ENCODE assay signal across 12 cellular contexts in the genomic region with DNA sequence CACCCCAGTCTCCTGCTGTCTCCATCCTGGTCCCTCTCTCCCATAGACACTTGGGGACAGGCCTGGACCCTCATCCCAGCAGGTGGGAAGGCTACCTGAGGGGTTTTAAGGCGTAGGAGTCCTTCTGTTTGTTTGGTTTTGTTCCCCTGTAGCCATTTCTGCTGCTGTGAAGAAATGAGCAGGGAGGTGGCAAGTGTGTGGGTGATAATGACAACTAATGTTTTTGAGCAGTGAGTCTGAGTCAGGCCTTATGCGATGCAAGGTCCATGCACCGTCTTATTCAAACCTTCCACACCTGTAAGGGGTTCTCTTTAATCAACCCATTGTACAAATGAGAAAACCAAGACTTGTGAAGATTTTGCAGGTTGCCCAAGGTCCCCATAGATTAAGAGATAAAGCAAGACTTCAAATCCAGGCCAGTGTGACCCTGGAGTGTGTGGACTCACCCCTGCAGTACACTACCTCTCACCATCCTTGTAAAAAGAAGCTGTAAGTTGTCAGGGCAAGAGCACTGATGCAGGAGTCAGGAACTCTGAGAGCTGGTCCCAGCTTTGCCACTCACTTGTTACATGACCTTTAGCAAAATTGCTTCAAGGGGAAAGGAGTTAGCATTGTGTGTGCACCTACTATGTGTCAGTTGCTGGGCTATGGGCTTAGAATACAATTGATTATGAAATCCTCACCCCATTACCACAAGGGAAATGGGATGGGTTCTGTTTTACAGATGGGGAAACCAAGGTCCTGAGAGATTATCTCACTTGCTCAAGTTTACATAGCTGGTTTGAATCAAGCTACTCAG. TPM values are rescaled to one million over a fixed set of nuclear protein-coding genes. Genes with fewer than 3 reads are reported as not detected.
A peak's percentile ranks its signal among the peaks of the same experiment; 100 is the strongest.
DNase-seq lines count a peak whose midpoint lies in the region; ATAC-seq, FAIRE-seq and TF ChIP-seq lines count a peak whose summit lies in the region.
"Had no signal": no experiment of that assay in that cellular context is flagged by ENCODE, and none has a peak within 500 bp of the region (broad histone marks: within the 10 kb centered on the region; RNA-seq: fewer than 3 reads in every experiment).

No MANE protein-coding gene starts in this region.

- H3K9ac ChIP-seq in K562 (ENCODE audit: insufficient read depth in 1 of 2, low read depth in 2 of 2, low read length in 2 of 2), result no peak overlapping the region

- TF ChIP-seq RAD21 in K562 (CRISPR knock-in tag; conservative IDR thresholded peaks at IDR 0.05 in 1 of 2, IDR thresholded peaks at IDR 0.05 in 1 of 2), result no peak

- in situ Hi-C loops in K562 (cut with MboI), result no loop called here

- no peak overlapping the region for H3K4me3 Mint-ChIP-seq in activated CD4-positive, alpha-beta T cell treated with anti-CD3 and anti-CD28 coated beads for 36 hours
- H3K4me3 Mint-ChIP-seq: CD4-positive, CD25-positive, alpha-beta regulatory T cell; GM23338 had no signal

- POLR2A ChIA-PET in activated CD4-positive, alpha-beta T cell treated with anti-CD3 and anti-CD28 coated beads for 36 hours (lab: Charles Lee), result no interaction called here
- POLR2A ChIA-PET in K562 (lab: Yijun Ruan, JAX), result no interaction called here

- H3K27me3 Mint-ChIP-seq in activated CD4-positive, alpha-beta T cell treated with anti-CD3 and anti-CD28 coated beads for 36 hours, result no peaks in the 10 kb centered on the region
- H3K27me3 Mint-ChIP-seq: CD4-positive, CD25-positive, alpha-beta regulatory T cell had no signal

- ATAC-seq in activated CD4-positive, alpha-beta T cell treated with anti-CD3 and anti-CD28 coated beads for 36 hours, result peak; percentile 69
- ATAC-seq in left ventricle myocardium superior (no peak), K562 (no peak)

- WGBS in K562 (ENCODE audit: insufficient coverage, low coverage, missing lambda C conversion rate), result 4% methylated on average over 3 of the region's 3 CpGs

- peaks cover 81% of the 10 kb centered on the region for H3K4me1 ChIP-seq in left ventricle myocardium inferior
- H3K4me1 ChIP-seq in K562 (replicated peaks in 1 of 2; ENCODE audit: control insufficient read depth in 2 of 2, insufficient read depth in 2 of 2, low read length in 2 of 2), result peaks cover 0 to 4% of the 10 kb centered on the region in 2 experiments; a peak in 1 of 5 replicates

- H3K9me3 ChIP-seq in left ventricle myocardium inferior (replicated peaks) (no peaks in the 10 kb centered on the region), K562 (replicated peaks; ENCODE audit: control insufficient read depth, insufficient read depth, low read depth, low read length) (no peaks in the 10 kb centered on the region)

- no peak for TF ChIP-seq POLR2A in K562 (conservative IDR thresholded peaks at IDR 0.05)

- TF ChIP-seq EP300 in K562 (IDR thresholded peaks at IDR 0.05; ENCODE audit: low read length), result no peak

- H3K9me3 Mint-ChIP-seq in activated CD4-positive, alpha-beta T cell treated with anti-CD3 and anti-CD28 coated beads for 36 hours (ENCODE audit: low read depth), result no peaks in the 10 kb centered on the region
- H3K9me3 Mint-ChIP-seq: CD4-positive, CD25-positive, alpha-beta regulatory T cell; GM23338 had no signal

- H3K36me3 ChIP-seq in left ventricle myocardium inferior (peaks cover 18% of the 10 kb centered on the region), K562 (ENCODE audit: control insufficient read depth, insufficient read depth, low read length) (no peaks in the 10 kb centered on the region)

- H3K27ac ChIP-seq in left ventricle myocardium inferior (replicated peaks), result peak overlapping the region; percentile 88
- no peak overlapping the region for H3K27ac ChIP-seq in K562 (ENCODE audit: extremely low read depth, low read depth, low read length)
- H3K27ac ChIP-seq: 22Rv1 had no signal

- intact Hi-C loops in activated CD4-positive, alpha-beta T cell treated with anti-CD3 and anti-CD28 coated beads for 36 hours (cut with DNase I, micrococcal nuclease), result no loop called here
- intact Hi-C loops in left ventricle myocardium inferior (cut with micrococcal nuclease), result loop anchor here (10.0 kb wide), 1 partner anchor 56 kb away; no protein-coding TSS in a partner anchor
- intact Hi-C loops in left ventricle myocardium superior (cut with micrococcal nuclease), result no loop called here
- intact Hi-C loops in K562 (cut with micrococcal nuclease), result no loop called here

- H3K27me3 ChIP-seq in left ventricle myocardium inferior (ENCODE audit: low read depth) (no peaks in the 10 kb centered on the region), K562 (ENCODE audit: control insufficient read depth in 2 of 2, insufficient read depth in 2 of 2, low read length in 2 of 2) (peaks cover 20 to 49% of the 10 kb centered on the region in 2 experiments; a peak in 4 of 5 replicates)

- H3K36me3 Mint-ChIP-seq in activated CD4-positive, alpha-beta T cell treated with anti-CD3 and anti-CD28 coated beads for 36 hours (ENCODE audit: low read depth), result no peaks in the 10 kb centered on the region

- no peak for DNase-seq in activated CD4-positive, alpha-beta T cell treated with anti-CD3 and anti-CD28 coated beads for 36 hours
- no peak for DNase-seq in activated CD4-positive, alpha-beta T cell treated with anti-CD3 and anti-CD28 coated beads, Interleukin-2, amount 50 U/mL, for 48 hours
- no peak for DNase-seq in left ventricle myocardium inferior
- DNase-seq in left ventricle myocardium superior, result no peak
- no peak for DNase-seq in K562 (ENCODE audit: extremely low read depth in 1 of 4, low spot score in 3 of 4)
- no peak for DNase-seq in NCI-H524 (lab: John Stamatoyannopoulos, UW)
- DNase-seq in NCI-H526 treated with DMSO at 0.1 percent for 48 hours (lab: John Stamatoyannopoulos, UW), result no peak
- DNase-seq: IMR-90 had no signal

- H3K79me2 ChIP-seq in K562 (ENCODE audit: control insufficient read depth, insufficient read depth, low read length), result no peaks in the 10 kb centered on the region

- no peak for FAIRE-seq in K562 (lab: Jason Lieb, UNC)

- no peak overlapping the region for H2AFZ ChIP-seq in K562 (ENCODE audit: low read depth, low read length)
- H2AFZ ChIP-seq: GM23338 had no signal

- CTCF ChIA-PET in activated CD4-positive, alpha-beta T cell treated with anti-CD3 and anti-CD28 coated beads for 36 hours (lab: Charles Lee), result interaction anchor here (0.7 to 3.1 kb wide), 5 partner anchors 8 to 71 kb away, joined by 3 to 22 read pairs (median 4); no protein-coding TSS in a partner anchor
- CTCF ChIA-PET in K562 (lab: Yijun Ruan, JAX; ENCODE audit: low intra/inter-chr PET ratio), result no interaction called here

- BruUV-seq in K562 (replicated peaks; lab: Mats Ljungman, UMichigan), result no TSS peak

- H3K27ac Mint-ChIP-seq in activated CD4-positive, alpha-beta T cell treated with anti-CD3 and anti-CD28 coated beads for 36 hours, result peak overlapping the region; percentile 10
- H3K27ac Mint-ChIP-seq: GM23338 had no signal

- no peak overlapping the region for H3K4me3 ChIP-seq in left ventricle myocardium inferior
- H3K4me3 ChIP-seq in K562, result no peak overlapping the region
- H3K4me3 ChIP-seq: GM23338 had no signal

- H3K4me1 Mint-ChIP-seq in activated CD4-positive, alpha-beta T cell treated with anti-CD3 and anti-CD28 coated beads for 36 hours, result peaks cover 7% of the 10 kb centered on the region

- TF ChIP-seq CTCF in left ventricle myocardium inferior (IDR thresholded peaks at IDR 0.05; ENCODE audit: borderline replicate concordance), result no peak
- no peak for TF ChIP-seq CTCF in K562 (IDR thresholded peaks at IDR 0.05 in 2 of 3, conservative IDR thresholded peaks at IDR 0.05 in 1 of 3; ENCODE audit: insufficient read depth in 2 of 3, low read depth in 1 of 3, low read length in 3 of 3)

- no peaks in the 10 kb centered on the region for H4K20me1 ChIP-seq in K562 (replicated peaks; ENCODE audit: control insufficient read depth, insufficient read depth, low read length)

- no peaks in the 10 kb centered on the region for H3K9me1 ChIP-seq in K562 (ENCODE audit: control insufficient read depth, insufficient read depth, low read length)

- no peak overlapping the region for H3K4me2 ChIP-seq in K562 (ENCODE audit: insufficient read depth, low read length)
- H3K4me2 ChIP-seq: GM23338 had no signal

RNA-seq across cellular contexts. Expression of gene PCDH12, which starts 7.6 kb away (rescaled TPM):
- total RNA-seq in activated CD4-positive, alpha-beta T cell treated with anti-CD3 and anti-CD28 coated beads for 36 hours, result under 1 TPM; 0.70 to 0.80 TPM
- total RNA-seq in left ventricle myocardium inferior (7.6 TPM), left ventricle myocardium superior (11.1 TPM), K562 (2014; rRNA removed) (0.04 TPM in 1 of 2 replicates, not detected in the other), K562 (2014; rRNA removed; fragmentation: Illumina TruSeq; extraction: Trizol) (0.03 TPM in 1 of 2 replicates, not detected in the other), K562 (2015; rRNA removed; fragmentation: Illumina TruSeq; extraction: Trizol) (not detected in 2 replicates), K562 (2021) (0.04 TPM in 1 of 2 replicates, not detected in the other)
- not detected in 2 replicates for total RNA-seq in K562 (2011; cell fraction: chromatin; rRNA removed; ENCODE audit: low replicate concordance)
- under 0.01 TPM in 1 of 2 replicates, not detected in the other for total RNA-seq in K562 (2011; cell fraction: nucleolus; rRNA removed)
- not detected in 2 replicates for total RNA-seq in K562 (2011; cell fraction: nucleoplasm; rRNA removed)
- polyA plus RNA-seq in K562 (2011; rRNA removed) (not detected in 2 replicates), K562 (2014; fragmentation: Illumina TruSeq; extraction: Trizol) (0.01 and 0.03 TPM in 2 replicates), K562 (2014; fragmentation: Nextera tagmentation; extraction: Ambion mirVana) (under 1 TPM; 0.01 TPM), K562 (2014; rRNA removed) (0.01 TPM in 1 of 2 replicates, not detected in the other)
- polyA plus RNA-seq in K562 (2011; cell fraction: cytosol; rRNA removed), result under 0.01 TPM in 1 of 2 replicates, not detected in the other
- polyA plus RNA-seq in K562 (2011; cell fraction: nucleus; rRNA removed), result not detected in 2 replicates
- 0.03 and 0.79 TPM in 2 replicates for polyA plus RNA-seq in K562 (2012)
- not detected in 2 replicates for polyA minus RNA-seq in K562 (2011; rRNA and poly(A)+ RNA removed)
- not detected in 2 replicates for polyA minus RNA-seq in K562 (2011; cell fraction: cytosol; rRNA and poly(A)+ RNA removed)
- polyA minus RNA-seq in K562 (2011; cell fraction: nucleus; rRNA and poly(A)+ RNA removed), result not detected in 2 replicates
- total RNA-seq: CD4-positive, CD25-positive, alpha-beta regulatory T cell; Daoy had no signal

RNA-seq across cellular contexts. Expression of gene RNF14, which starts 18.5 kb away (rescaled TPM):
- total RNA-seq in activated CD4-positive, alpha-beta T cell treated with anti-CD3 and anti-CD28 coated beads for 36 hours, result 10 to 100 TPM; 35.7 to 38.0 TPM
- total RNA-seq in left ventricle myocardium inferior (120 TPM), left ventricle myocardium superior (99.8 TPM), K562 (2014; rRNA removed) (36.3 and 49.4 TPM in 2 replicates), K562 (2014; rRNA removed; fragmentation: Illumina TruSeq; extraction: Trizol) (96.0 and 113 TPM in 2 replicates), K562 (2015; rRNA removed; fragmentation: Illumina TruSeq; extraction: Trizol) (63.5 and 65.7 TPM in 2 replicates), K562 (2021) (71.5 and 72.9 TPM in 2 replicates)
- total RNA-seq in K562 (2011; cell fraction: chromatin; rRNA removed; ENCODE audit: low replicate concordance), result 48.4 and 50.0 TPM in 2 replicates
- 25.0 and 27.0 TPM in 2 replicates for total RNA-seq in K562 (2011; cell fraction: nucleolus; rRNA removed)
- total RNA-seq in K562 (2011; cell fraction: nucleoplasm; rRNA removed), result 37.1 and 41.4 TPM in 2 replicates
- polyA plus RNA-seq in K562 (2011; rRNA removed) (40.2 and 75.1 TPM in 2 replicates), K562 (2014; fragmentation: Illumina TruSeq; extraction: Trizol) (91.6 and 94.7 TPM in 2 replicates), K562 (2014; fragmentation: Nextera tagmentation; extraction: Ambion mirVana) (100 to 1,000 TPM; 100 to 140 TPM), K562 (2014; rRNA removed) (38.1 and 41.4 TPM in 2 replicates)
- polyA plus RNA-seq in K562 (2011; cell fraction: cytosol; rRNA removed), result 27.5 and 29.4 TPM in 2 replicates
- 31.7 and 39.3 TPM in 2 replicates for polyA plus RNA-seq in K562 (2011; cell fraction: nucleus; rRNA removed)
- polyA plus RNA-seq in K562 (2012), result 71.4 and 72.1 TPM in 2 replicates
- polyA minus RNA-seq in K562 (2011; rRNA and poly(A)+ RNA removed), result 49.8 and 68.3 TPM in 2 replicates
- 27.7 and 44.4 TPM in 2 replicates for polyA minus RNA-seq in K562 (2011; cell fraction: cytosol; rRNA and poly(A)+ RNA removed)
- polyA minus RNA-seq in K562 (2011; cell fraction: nucleus; rRNA and poly(A)+ RNA removed), result 20.3 and 28.5 TPM in 2 replicates

RNA-seq across cellular contexts. Expression of gene DELE1, which starts 26.7 kb away (rescaled TPM):
- 10 to 100 TPM; 48.7 to 56.1 TPM for total RNA-seq in activated CD4-positive, alpha-beta T cell treated with anti-CD3 and anti-CD28 coated beads for 36 hours
- total RNA-seq in left ventricle myocardium inferior (125 TPM), left ventricle myocardium superior (107 TPM), K562 (2014; rRNA removed) (48.5 and 49.8 TPM in 2 replicates), K562 (2014; rRNA removed; fragmentation: Illumina TruSeq; extraction: Trizol) (29.2 and 34.0 TPM in 2 replicates), K562 (2015; rRNA removed; fragmentation: Illumina TruSeq; extraction: Trizol) (42.6 and 51.5 TPM in 2 replicates), K562 (2021) (64.7 and 68.8 TPM in 2 replicates)
- 104 and 158 TPM in 2 replicates for total RNA-seq in K562 (2011; cell fraction: chromatin; rRNA removed; ENCODE audit: low replicate concordance)
- 66.7 and 84.5 TPM in 2 replicates for total RNA-seq in K562 (2011; cell fraction: nucleolus; rRNA removed)
- 76.9 and 103 TPM in 2 replicates for total RNA-seq in K562 (2011; cell fraction: nucleoplasm; rRNA removed)
- polyA plus RNA-seq in K562 (2011; rRNA removed) (73.0 and 100.0 TPM in 2 replicates), K562 (2014; fragmentation: Illumina TruSeq; extraction: Trizol) (62.7 and 65.1 TPM in 2 replicates), K562 (2014; fragmentation: Nextera tagmentation; extraction: Ambion mirVana) (10 to 100 TPM; 16.6 to 37.6 TPM), K562 (2014; rRNA removed) (66.3 and 74.4 TPM in 2 replicates)
- 72.9 and 97.6 TPM in 2 replicates for polyA plus RNA-seq in K562 (2011; cell fraction: cytosol; rRNA removed)
- 309 and 379 TPM in 2 replicates for polyA plus RNA-seq in K562 (2011; cell fraction: nucleus; rRNA removed)
- polyA plus RNA-seq in K562 (2012), result 49.1 and 105 TPM in 2 replicates
- polyA minus RNA-seq in K562 (2011; rRNA and poly(A)+ RNA removed), result 30.3 and 39.6 TPM in 2 replicates
- 32.1 and 33.3 TPM in 2 replicates for polyA minus RNA-seq in K562 (2011; cell fraction: cytosol; rRNA and poly(A)+ RNA removed)
- 47.8 and 79.8 TPM in 2 replicates for polyA minus RNA-seq in K562 (2011; cell fraction: nucleus; rRNA and poly(A)+ RNA removed)
